Comparison of ENCODE assay signal across 8 cellular contexts in the genomic region with DNA sequence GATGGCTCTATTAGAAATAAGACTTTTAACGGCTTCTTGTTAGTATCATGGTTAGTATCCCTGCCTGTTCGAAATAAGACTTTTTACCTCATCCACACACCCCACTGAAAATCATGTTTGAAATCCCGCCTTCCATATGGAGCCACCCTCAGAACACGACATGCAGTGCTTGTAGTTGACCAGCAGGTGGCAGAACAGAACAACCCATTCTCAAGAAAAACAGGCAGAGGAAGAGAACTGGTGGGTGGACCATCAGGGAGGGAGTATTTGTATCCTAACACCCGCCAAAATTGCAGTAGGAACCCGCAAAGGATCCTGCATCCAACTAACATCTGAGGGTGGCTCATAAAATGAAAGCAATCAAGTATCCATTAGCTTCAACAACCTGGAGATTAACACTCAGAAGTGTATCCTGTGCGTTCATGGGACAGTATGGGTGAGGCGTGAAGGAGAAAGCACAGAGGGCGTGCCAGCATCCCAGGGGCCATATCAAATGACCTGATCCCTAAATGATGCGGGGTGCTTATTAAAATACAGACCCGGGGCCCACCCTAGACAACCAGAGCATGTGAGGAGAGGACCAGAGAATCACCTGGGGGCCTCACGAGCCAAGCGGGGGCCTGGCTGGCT.
DNase-seq lines count a peak whose midpoint lies in the region; ATAC-seq, FAIRE-seq and TF ChIP-seq lines count a peak whose summit lies in the region.

No MANE protein-coding gene starts in this region.

- H3K27me3 ChIP-seq in ACC112 (ENCODE audit: insufficient read depth, low read length) (no peaks in the 10 kb centered on the region), MG63 (no peaks in the 10 kb centered on the region), prostate gland (replicated peaks; ENCODE audit: insufficient read depth) (no peaks in the 10 kb centered on the region)

- H3K4me1 ChIP-seq in ACC112 (ENCODE audit: control insufficient read depth, insufficient read depth, low read length, unreplicated experiment) (peaks cover 23% of the 10 kb centered on the region), prostate gland (replicated peaks) (no peaks in the 10 kb centered on the region)

- H3K27ac ChIP-seq in ACC112 (ENCODE audit: low read depth, low read length): no peak overlapping the region
- no peak overlapping the region for H3K27ac ChIP-seq in SK-N-MC
- no peak overlapping the region for H3K27ac ChIP-seq in prostate gland

- no peak overlapping the region for H3K27ac Mint-ChIP-seq in activated naive CD8-positive, alpha-beta T cell treated with anti-CD3 and anti-CD28 coated beads, Interleukin-2, amount 10 ng/mL, durations not matched to agents 7 days and 5 days
- H3K27ac Mint-ChIP-seq in activated T-helper 17 cell treated with anti-CD3 and anti-CD28 coated beads, Interleukin-2, amount 50 U/mL, for 72 hours: no peak overlapping the region

- H2AFZ ChIP-seq in ACC112 (ENCODE audit: low read length, unreplicated experiment): peak overlapping the region; percentile 16

- no peak overlapping the region for H3K9ac ChIP-seq in SK-N-MC (ENCODE audit: insufficient read length)

- H3K9me3 ChIP-seq in MG63 (no peaks in the 10 kb centered on the region), SK-N-MC (ENCODE audit: low read depth, low read length) (no peaks in the 10 kb centered on the region), prostate gland (no peaks in the 10 kb centered on the region)

- TF ChIP-seq CTCF in prostate gland (IDR thresholded peaks at IDR 0.05): peak; percentile 78 to 90 (median 86)

- peak; percentile 32 for DNase-seq in GM12891 (ENCODE audit: insufficient read length, low spot score)
- peak; percentile 50 for DNase-seq in MG63
- peak; percentile 73 for DNase-seq in SK-N-MC (ENCODE audit: low read depth, low spot score)
- DNase-seq in activated naive CD8-positive, alpha-beta T cell treated with anti-CD3 and anti-CD28 coated beads, Interleukin-2, amount 10 ng/mL, durations not matched to agents 7 days and 5 days: peak; percentile 39
- peak; percentile 59 for DNase-seq in Right ventricle myocardium superior
- DNase-seq in prostate gland (ENCODE audit: low spot score): peak; percentile 52

- no peak overlapping the region for H3K4me3 ChIP-seq in ACC112 (ENCODE audit: low read depth, low read length)
- no peak overlapping the region for H3K4me3 ChIP-seq in MG63
- no peak overlapping the region for H3K4me3 ChIP-seq in SK-N-MC
- H3K4me3 ChIP-seq in prostate gland: no peak overlapping the region

- no peak overlapping the region for H3K4me3 Mint-ChIP-seq in activated naive CD8-positive, alpha-beta T cell treated with anti-CD3 and anti-CD28 coated beads, Interleukin-2, amount 10 ng/mL, durations not matched to agents 7 days and 5 days
- H3K4me3 Mint-ChIP-seq in activated T-helper 17 cell treated with anti-CD3 and anti-CD28 coated beads, Interleukin-2, amount 50 U/mL, for 72 hours: no peak overlapping the region

- peaks cover 10% of the 10 kb centered on the region for H3K79me2 ChIP-seq in ACC112 (ENCODE audit: control insufficient read depth, insufficient read depth, low read length, unreplicated experiment)

- peak; percentile 32 for ATAC-seq in activated naive CD8-positive, alpha-beta T cell treated with anti-CD3 and anti-CD28 coated beads, Interleukin-2, amount 10 ng/mL, durations not matched to agents 7 days and 5 days (ENCODE audit: low read depth)
- peak; percentile 73 for ATAC-seq in Right ventricle myocardium superior (ENCODE audit: poor library complexity)
- no peak for ATAC-seq in activated T-helper 17 cell treated with anti-CD3 and anti-CD28 coated beads, Interleukin-2, amount 50 U/mL, for 72 hours (replicated peaks)

- WGBS in prostate gland: 45% methylated on average over 13 of the region's 13 CpGs

- POLR2A ChIA-PET in activated naive CD8-positive, alpha-beta T cell treated with anti-CD3 and anti-CD28 coated beads, Interleukin-2, amount 10 ng/mL, durations not matched to agents 7 days and 5 days (lab: Charles Lee): no interaction called here

- intact Hi-C loops in Right ventricle myocardium superior (cut with DNase I) (loop anchor here (2.0 to 10.0 kb wide), 2 partner anchors 178 to 294 kb away; no protein-coding TSS in a partner anchor), prostate gland (cut with DNase I) (loop anchor here (2.0 to 10.0 kb wide), 3 partner anchors 164 to 472 kb away; no protein-coding TSS in a partner anchor)

- peak; percentile 93 for FAIRE-seq in GM12891 (lab: Jason Lieb, UNC)

- H3K36me3 ChIP-seq in ACC112 (ENCODE audit: insufficient read depth, low read length) (no peaks in the 10 kb centered on the region), MG63 (no peaks in the 10 kb centered on the region), SK-N-MC (ENCODE audit: insufficient read depth, low read length) (no peaks in the 10 kb centered on the region), prostate gland (no peaks in the 10 kb centered on the region)

- no peaks in the 10 kb centered on the region for H3K9me3 Mint-ChIP-seq in activated naive CD8-positive, alpha-beta T cell treated with anti-CD3 and anti-CD28 coated beads, Interleukin-2, amount 10 ng/mL, durations not matched to agents 7 days and 5 days
- no peaks in the 10 kb centered on the region for H3K9me3 Mint-ChIP-seq in activated T-helper 17 cell treated with anti-CD3 and anti-CD28 coated beads, Interleukin-2, amount 50 U/mL, for 72 hours

- no peaks in the 10 kb centered on the region for H3K27me3 Mint-ChIP-seq in activated naive CD8-positive, alpha-beta T cell treated with anti-CD3 and anti-CD28 coated beads, Interleukin-2, amount 10 ng/mL, durations not matched to agents 7 days and 5 days
- no peaks in the 10 kb centered on the region for H3K27me3 Mint-ChIP-seq in activated T-helper 17 cell treated with anti-CD3 and anti-CD28 coated beads, Interleukin-2, amount 50 U/mL, for 72 hours

- TF ChIP-seq POLR2A in GM12891 (IDR thresholded peaks at IDR 0.05; ENCODE audit: low read depth, low read length) (no peak), prostate gland (IDR thresholded peaks at IDR 0.05) (no peak)

- peaks cover 21% of the 10 kb centered on the region for H3K4me1 Mint-ChIP-seq in activated naive CD8-positive, alpha-beta T cell treated with anti-CD3 and anti-CD28 coated beads, Interleukin-2, amount 10 ng/mL, durations not matched to agents 7 days and 5 days
- H3K4me1 Mint-ChIP-seq in activated T-helper 17 cell treated with anti-CD3 and anti-CD28 coated beads, Interleukin-2, amount 50 U/mL, for 72 hours: peaks cover 17% of the 10 kb centered on the region

- H3K36me3 Mint-ChIP-seq in activated naive CD8-positive, alpha-beta T cell treated with anti-CD3 and anti-CD28 coated beads, Interleukin-2, amount 10 ng/mL, durations not matched to agents 7 days and 5 days: no peaks in the 10 kb centered on the region
- H3K36me3 Mint-ChIP-seq in activated T-helper 17 cell treated with anti-CD3 and anti-CD28 coated beads, Interleukin-2, amount 50 U/mL, for 72 hours (ENCODE audit: low read depth): no peaks in the 10 kb centered on the region

TF ChIP-seq in GM12891, 5 proteins besides CTCF, POLR2A, EP300 and RAD21:
- TF ChIP-seq SPI1 (IDR thresholded peaks at IDR 0.05; ENCODE audit: low read depth, low read length) (0 out of 2 replicates have a peak, but pooled peaks have one; percentile 27), PAX5 (IDR thresholded peaks at IDR 0.05; ENCODE audit: insufficient read depth, low read length, severe bottlenecking) (no peak)
